ENCODE assay signal across 2 cellular contexts in the genomic region with DNA sequence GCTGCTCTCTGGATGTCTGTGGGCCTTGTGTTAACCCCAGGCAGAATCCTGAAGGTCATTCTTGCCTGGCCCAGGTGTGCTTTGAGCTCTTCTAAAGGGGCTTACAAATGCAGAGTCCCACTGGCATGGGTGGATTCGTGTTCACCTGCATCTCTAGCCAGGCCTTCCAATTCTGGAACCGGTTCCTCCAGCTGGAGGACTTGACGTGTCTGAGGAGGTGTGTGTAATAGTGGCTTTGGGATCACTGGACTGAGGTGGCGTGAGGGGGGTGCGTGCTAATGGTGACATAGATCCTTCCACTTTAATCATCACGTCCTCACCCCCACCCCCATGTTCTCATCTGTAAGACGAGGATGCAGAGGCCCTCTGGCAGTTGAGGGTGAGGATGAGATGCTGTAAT.
TF ChIP-seq lines count a peak whose summit lies in the region.

No MANE protein-coding gene starts in this region.

TF ChIP-seq in GM23338, 12 proteins besides CTCF, POLR2A, EP300 and RAD21:
- TF ChIP-seq EZH2phosphoT487 (IDR thresholded peaks at IDR 0.05; ENCODE audit: unreplicated experiment) (no peak), NANOG (IDR thresholded peaks at IDR 0.05; ENCODE audit: borderline replicate concordance) (no peak), ZNF331 (CRISPR knock-in tag; IDR thresholded peaks at IDR 0.05; ENCODE audit: low read depth) (no peak)
- TF ChIP-seq, protein P1, sequence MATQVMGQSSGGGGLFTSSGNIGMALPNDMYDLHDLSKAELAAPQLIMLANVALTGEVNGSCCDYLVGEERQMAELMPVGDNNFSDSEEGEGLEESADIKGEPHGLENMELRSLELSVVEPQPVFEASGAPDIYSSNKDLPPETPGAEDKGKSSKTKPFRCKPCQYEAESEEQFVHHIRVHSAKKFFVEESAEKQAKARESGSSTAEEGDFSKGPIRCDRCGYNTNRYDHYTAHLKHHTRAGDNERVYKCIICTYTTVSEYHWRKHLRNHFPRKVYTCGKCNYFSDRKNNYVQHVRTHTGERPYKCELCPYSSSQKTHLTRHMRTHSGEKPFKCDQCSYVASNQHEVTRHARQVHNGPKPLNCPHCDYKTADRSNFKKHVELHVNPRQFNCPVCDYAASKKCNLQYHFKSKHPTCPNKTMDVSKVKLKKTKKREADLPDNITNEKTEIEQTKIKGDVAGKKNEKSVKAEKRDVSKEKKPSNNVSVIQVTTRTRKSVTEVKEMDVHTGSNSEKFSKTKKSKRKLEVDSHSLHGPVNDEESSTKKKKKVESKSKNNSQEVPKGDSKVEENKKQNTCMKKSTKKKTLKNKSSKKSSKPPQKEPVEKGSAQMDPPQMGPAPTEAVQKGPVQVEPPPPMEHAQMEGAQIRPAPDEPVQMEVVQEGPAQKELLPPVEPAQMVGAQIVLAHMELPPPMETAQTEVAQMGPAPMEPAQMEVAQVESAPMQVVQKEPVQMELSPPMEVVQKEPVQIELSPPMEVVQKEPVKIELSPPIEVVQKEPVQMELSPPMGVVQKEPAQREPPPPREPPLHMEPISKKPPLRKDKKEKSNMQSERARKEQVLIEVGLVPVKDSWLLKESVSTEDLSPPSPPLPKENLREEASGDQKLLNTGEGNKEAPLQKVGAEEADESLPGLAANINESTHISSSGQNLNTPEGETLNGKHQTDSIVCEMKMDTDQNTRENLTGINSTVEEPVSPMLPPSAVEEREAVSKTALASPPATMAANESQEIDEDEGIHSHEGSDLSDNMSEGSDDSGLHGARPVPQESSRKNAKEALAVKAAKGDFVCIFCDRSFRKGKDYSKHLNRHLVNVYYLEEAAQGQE (IDR thresholded peaks at IDR 0.05; ENCODE audit: unreplicated experiment), result no peak

TF ChIP-seq in H1, 55 proteins besides CTCF, POLR2A, EP300 and RAD21:
- no peak for TF ChIP-seq SAP30 (IDR thresholded peaks at IDR 0.05; ENCODE audit: insufficient read depth, insufficient replicate concordance, low read length)
- no peak for TF ChIP-seq TEAD4 (IDR thresholded peaks at IDR 0.05; ENCODE audit: low read depth, low read length)
- TF ChIP-seq GABPA (IDR thresholded peaks at IDR 0.05; ENCODE audit: borderline replicate concordance, insufficient read depth, low read length), result no peak
- TF ChIP-seq NRF1 (IDR thresholded peaks at IDR 0.05; ENCODE audit: low read depth, low read length), result no peak
